Comparison of ENCODE assay signal across 22 cellular contexts in genomic region chr1:100796046-100796445, GRCh38.
A peak's percentile ranks its signal among the peaks of the same experiment; 100 is the strongest.
DNase-seq lines count a peak whose midpoint lies in the region; TF ChIP-seq lines count a peak whose summit lies in the region.
"Had no signal": no experiment of that assay in that cellular context is flagged by ENCODE, and none has a peak within 500 bp of the region (broad histone marks: within the 10 kb centered on the region; RNA-seq: fewer than 3 reads in every experiment).

No MANE protein-coding gene starts in this region.

- H3K9me3 ChIP-seq in HAP-1 (peaks cover under 1% of the 10 kb centered on the region; the same call in 1 of the 2 replicates), ascending aorta (no peaks in the 10 kb centered on the region)
- H3K9me3 ChIP-seq: BE2C had no signal

- no peak for TF ChIP-seq CTCF in ascending aorta (IDR thresholded peaks at IDR 0.05)

- H3K27me3 ChIP-seq in HAP-1 (ENCODE audit: low read depth) (no peaks in the 10 kb centered on the region), ascending aorta (no peaks in the 10 kb centered on the region)
- H3K27me3 ChIP-seq: BLaER1 had no signal

- in situ Hi-C loops in HAP-1 (cut with MboI; ENCODE audit: low sequenced_read_pairs) = no loop called here

- no peak overlapping the region for H3K27ac ChIP-seq in ascending aorta
- H3K27ac ChIP-seq: BLaER1 had no signal

- H3K4me1 ChIP-seq in HAP-1 = peaks cover 31% of the 10 kb centered on the region
- H3K4me1 ChIP-seq in ascending aorta = no peaks in the 10 kb centered on the region
- H3K4me1 ChIP-seq: BE2C, BLaER1 had no signal

- intact Hi-C loops in ascending aorta (cut with DNase I) = no loop called here

- H3K36me3 ChIP-seq in HAP-1 (replicated peaks) (no peaks in the 10 kb centered on the region), ascending aorta (no peaks in the 10 kb centered on the region)
- H3K36me3 ChIP-seq: BE2C, BLaER1 had no signal

- POLR2A ChIA-PET in HEK293T (lab: Yijun Ruan, JAX) = no interaction called here

- CTCF ChIA-PET in HEK293T (lab: Yijun Ruan, JAX) = no interaction called here

- DNase-seq in HAP-1 (ENCODE audit: low spot score in 2 of 2) (peak; percentile 54 to 72), HEK293T (ENCODE audit: extremely low spot score) (no peak), NCI-H69 (lab: John Stamatoyannopoulos, UW) (peak; percentile 2), NCI-H524 (lab: John Stamatoyannopoulos, UW) (no peak), iPS-NIHi7 (ENCODE audit: extremely low spot score) (no peak), ascending aorta (ENCODE audit: low spot score in 2 of 2) (no peak)
- DNase-seq: 8988T; ACHN; BE2C; C1 segment of cervical spinal cord; CD4-positive, alpha-beta memory T cell; CD4-positive, CD25-positive, alpha-beta regulatory T cell; CD8-positive, alpha-beta memory T cell; COR-L47; DMS153; DMS53; DMS79; DND-41; EL; GDM1 had no signal

- H3K4me3 ChIP-seq in HAP-1 (no peak overlapping the region), ascending aorta (no peak overlapping the region)
- H3K4me3 ChIP-seq: BLaER1, GM12878 had no signal

TF ChIP-seq in HEK293T, 16 proteins besides CTCF, POLR2A, EP300 and RAD21:
- TF ChIP-seq, protein P1, sequence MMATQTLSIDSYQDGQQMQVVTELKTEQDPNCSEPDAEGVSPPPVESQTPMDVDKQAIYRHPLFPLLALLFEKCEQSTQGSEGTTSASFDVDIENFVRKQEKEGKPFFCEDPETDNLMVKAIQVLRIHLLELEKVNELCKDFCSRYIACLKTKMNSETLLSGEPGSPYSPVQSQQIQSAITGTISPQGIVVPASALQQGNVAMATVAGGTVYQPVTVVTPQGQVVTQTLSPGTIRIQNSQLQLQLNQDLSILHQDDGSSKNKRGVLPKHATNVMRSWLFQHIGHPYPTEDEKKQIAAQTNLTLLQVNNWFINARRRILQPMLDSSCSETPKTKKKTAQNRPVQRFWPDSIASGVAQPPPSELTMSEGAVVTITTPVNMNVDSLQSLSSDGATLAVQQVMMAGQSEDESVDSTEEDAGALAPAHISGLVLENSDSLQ (IDR thresholded peaks at IDR 0.05) = peak; percentile 55
- TF ChIP-seq L3MBTL2 (conservative IDR thresholded peaks at IDR 0.05) = no peak

Comparison
In these comparisons a context has a peak if more than half of its experiments do, and no peak if none do; other contexts are left out.
1. DNase-seq: peak in HAP-1 (2 of 2) and NCI-H69 (single experiment); none in HEK293T (single experiment), NCI-H524 (0 of 2), iPS-NIHi7 (single experiment) and ascending aorta (0 of 2).